Comparison of ENCODE assay signal across 12 cellular contexts in the genomic region with DNA sequence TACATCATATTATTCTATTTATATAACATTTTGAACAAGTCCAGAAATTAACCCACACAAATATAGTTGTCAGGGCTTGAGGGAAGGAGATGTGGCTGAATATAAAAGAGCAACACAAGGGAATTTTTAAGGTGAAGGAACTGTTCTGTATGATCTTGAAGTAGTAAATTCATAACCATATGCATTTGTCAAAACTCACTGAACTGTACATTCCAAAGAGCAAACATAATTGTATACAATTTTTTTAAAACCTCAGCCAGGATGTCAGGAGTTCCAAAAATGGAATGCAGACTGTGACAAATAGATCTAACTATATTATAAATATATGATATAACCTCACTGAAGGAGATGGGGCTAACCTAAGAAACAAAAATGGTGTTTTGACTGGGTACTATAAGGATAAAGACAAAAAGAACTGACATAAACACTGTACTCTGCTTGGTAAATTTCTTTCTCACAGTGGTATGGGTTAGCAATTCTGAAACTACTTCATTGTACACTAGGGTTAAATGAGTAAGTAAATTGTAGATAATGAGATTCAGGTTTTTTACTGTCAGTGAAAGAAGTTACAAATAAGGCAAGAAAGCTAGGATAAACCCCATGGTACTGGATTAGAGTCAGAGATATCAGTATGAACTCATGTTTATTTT. TPM values are rescaled to one million over a fixed set of nuclear protein-coding genes. Genes with fewer than 3 reads are reported as not detected.
DNase-seq lines count a peak whose midpoint lies in the region; ATAC-seq, FAIRE-seq and TF ChIP-seq lines count a peak whose summit lies in the region.
"Had no signal": no experiment of that assay in that cellular context is flagged by ENCODE, and none has a peak within 500 bp of the region (broad histone marks: within the 10 kb centered on the region; RNA-seq: fewer than 3 reads in every experiment).

No MANE protein-coding gene starts in this region.

- CTCF ChIA-PET in activated CD8-positive, alpha-beta T cell treated with anti-CD3 and anti-CD28 coated beads for 36 hours (lab: Charles Lee), result no interaction called here

- POLR2A ChIA-PET in activated CD8-positive, alpha-beta T cell treated with anti-CD3 and anti-CD28 coated beads for 36 hours (lab: Charles Lee), result interaction anchor here (0.8 to 1.2 kb wide), 3 partner anchors 15 to 99 kb away, joined by 3 read pairs; a partner anchor contains a TSS

- H3K27ac ChIP-seq in caudate nucleus (ENCODE audit: low read depth, low read length) (no peak overlapping the region), small intestine (ENCODE audit: low read depth in 1 of 2, low read length in 1 of 2) (no peak overlapping the region), WERI-Rb-1 (no peak overlapping the region)
- H3K27ac ChIP-seq: psoas muscle had no signal

- no peaks in the 10 kb centered on the region for H3K9me3 ChIP-seq in small intestine (ENCODE audit: control insufficient read depth, low read depth)
- no peaks in the 10 kb centered on the region for H3K9me3 ChIP-seq in WERI-Rb-1 (ENCODE audit: severe bottlenecking)
- H3K9me3 ChIP-seq: psoas muscle had no signal

- peaks cover 4% of the 10 kb centered on the region for H3K36me3 Mint-ChIP-seq in activated CD8-positive, alpha-beta T cell treated with anti-CD3 and anti-CD28 coated beads for 36 hours (ENCODE audit: low read depth)

- in situ Hi-C loops in GM13977 (cut with MboI; ENCODE audit: low pct_unique_long_range_greater_than_20kb, low sequenced_read_pairs, unreplicated experiment), result no loop called here

- no peaks in the 10 kb centered on the region for H3K27me3 ChIP-seq in small intestine (ENCODE audit: control insufficient read depth in 2 of 2, insufficient read depth in 2 of 2, low read length in 2 of 2)
- H3K27me3 ChIP-seq in WERI-Rb-1 (ENCODE audit: insufficient read depth, low read depth, severe bottlenecking), result no peaks in the 10 kb centered on the region

- peak; percentile 23 for DNase-seq in GM13977 (ENCODE audit: low spot score)
- no peak for DNase-seq in activated CD8-positive, alpha-beta T cell treated with anti-CD3 and anti-CD28 coated beads for 36 hours
- DNase-seq in caudate nucleus (lab: John Stamatoyannopoulos, UW), result no peak
- no peak for DNase-seq in small intestine
- no peak for DNase-seq in WERI-Rb-1
- DNase-seq in mesenteric fat pad (ENCODE audit: low spot score), result no peak
- DNase-seq: activated gamma-delta T cell, psoas muscle, SW 1271 had no signal

- H3K4me3 Mint-ChIP-seq in activated CD8-positive, alpha-beta T cell treated with anti-CD3 and anti-CD28 coated beads for 36 hours, result no peak overlapping the region

- peaks cover 43% of the 10 kb centered on the region for H3K4me1 Mint-ChIP-seq in activated CD8-positive, alpha-beta T cell treated with anti-CD3 and anti-CD28 coated beads for 36 hours (ENCODE audit: low read depth)

- peaks cover 0 to 2% of the 10 kb centered on the region in 2 donors for H3K36me3 ChIP-seq in small intestine (ENCODE audit: control insufficient read depth in 2 of 2, insufficient read depth in 2 of 2, low read length in 2 of 2)
- peaks cover 2% of the 10 kb centered on the region for H3K36me3 ChIP-seq in WERI-Rb-1

- FAIRE-seq in small intestine (lab: Jason Lieb, UNC), result no peak
- FAIRE-seq: D721Med had no signal

- H3K4me1 ChIP-seq in small intestine (ENCODE audit: control insufficient read depth in 2 of 2, insufficient read depth in 1 of 2, low read depth in 1 of 2, low read length in 1 of 2), result no peaks in the 10 kb centered on the region
- H3K4me1 ChIP-seq: psoas muscle had no signal

- H3K9me3 Mint-ChIP-seq in activated CD8-positive, alpha-beta T cell treated with anti-CD3 and anti-CD28 coated beads for 36 hours, result no peaks in the 10 kb centered on the region

- peak overlapping the region; percentile 58 for H3K27ac Mint-ChIP-seq in activated CD8-positive, alpha-beta T cell treated with anti-CD3 and anti-CD28 coated beads for 36 hours

- H3K27me3 Mint-ChIP-seq in activated CD8-positive, alpha-beta T cell treated with anti-CD3 and anti-CD28 coated beads for 36 hours, result no peaks in the 10 kb centered on the region

- TF ChIP-seq CTCF in GM13977 (IDR thresholded peaks at IDR 0.05; ENCODE audit: extremely low read depth, insufficient read depth, missing control alignments) (no peak), WERI-Rb-1 (IDR thresholded peaks at IDR 0.05; ENCODE audit: low read depth, low read length) (no peak)
- TF ChIP-seq CTCF in activated CD8-positive, alpha-beta T cell treated with anti-CD3 and anti-CD28 coated beads for 36 hours (IDR thresholded peaks at IDR 0.05), result no peak

- intact Hi-C loops in activated CD8-positive, alpha-beta T cell treated with anti-CD3 and anti-CD28 coated beads for 36 hours (cut with micrococcal nuclease), result no loop called here

- H3K4me3 ChIP-seq in small intestine (ENCODE audit: low read depth in 1 of 2, low read length in 2 of 2) (no peak overlapping the region), WERI-Rb-1 (ENCODE audit: low read depth, low read length) (no peak overlapping the region)
- H3K4me3 ChIP-seq: psoas muscle had no signal

- ATAC-seq in GM19372 (IDR thresholded peaks at IDR 0.05; ENCODE audit: low read depth, unreplicated experiment) (peak; percentile 92), HG02884 (IDR thresholded peaks at IDR 0.05; ENCODE audit: unreplicated experiment) (peak; percentile 97)
- peak; percentile 88 for ATAC-seq in activated CD8-positive, alpha-beta T cell treated with anti-CD3 and anti-CD28 coated beads for 36 hours

RNA-seq across cellular contexts. Expression of a gene that starts 14.4 kb away (rescaled TPM):
- 10 to 100 TPM; 15.0 to 16.4 TPM for total RNA-seq in activated CD8-positive, alpha-beta T cell treated with anti-CD3 and anti-CD28 coated beads for 36 hours
- 10 to 100 TPM; 17.3 to 28.9 (median 22.2) TPM for polyA plus RNA-seq in small intestine
- total RNA-seq in mesenteric fat pad, result 56.5 TPM
